16 cellular contexts compared by ENCODE assay signal in the genomic region with DNA sequence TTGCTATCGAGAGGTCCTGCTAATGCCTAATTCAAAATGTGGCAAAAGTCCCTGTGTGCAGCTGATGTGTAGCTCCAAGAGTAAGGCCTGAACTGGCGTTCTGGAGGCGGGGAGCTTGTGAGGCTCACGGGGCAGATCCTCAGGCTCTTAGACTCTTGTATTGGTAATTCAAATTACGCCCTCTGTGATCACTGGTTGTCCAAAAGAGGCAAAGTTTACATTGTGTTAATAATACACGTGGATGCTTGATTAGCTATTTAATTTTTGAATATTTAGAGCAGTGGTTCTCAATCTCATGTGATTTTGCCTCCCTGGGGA. TPM values are rescaled to one million over a fixed set of nuclear protein-coding genes. Genes with fewer than 3 reads are reported as not detected.
DNase-seq lines count a peak whose midpoint lies in the region; ATAC-seq, FAIRE-seq and TF ChIP-seq lines count a peak whose summit lies in the region.
"Had no signal": no experiment of that assay in that cellular context is flagged by ENCODE, and none has a peak within 500 bp of the region (broad histone marks: within the 10 kb centered on the region; RNA-seq: fewer than 3 reads in every experiment).

No MANE protein-coding gene starts in this region.

- no peak for ATAC-seq in GM18505 (IDR thresholded peaks at IDR 0.05; ENCODE audit: unreplicated experiment)

- H4K5ac ChIP-seq in H1 (ENCODE audit: insufficient read length, low read depth, low read length): no peak overlapping the region

- H2BK120ac ChIP-seq in H1 (replicated peaks; ENCODE audit: low read depth, low read length): no peak overlapping the region

- no peak overlapping the region for H3K23ac ChIP-seq in H1 (ENCODE audit: insufficient read length)

- H4K20me1 ChIP-seq in KMS-11 (ENCODE audit: insufficient read depth) (no peaks in the 10 kb centered on the region), H1 (replicated peaks in 1 of 2; ENCODE audit: control insufficient read depth in 1 of 2, insufficient read depth in 2 of 2, low read length in 2 of 2) (no peaks in the 10 kb centered on the region)

- no peak for TF ChIP-seq POLR2A in H1 (IDR thresholded peaks at IDR 0.05; ENCODE audit: control extremely low read depth in 1 of 2, low read depth in 2 of 2, low read length in 2 of 2)
- TF ChIP-seq POLR2A in GM18505 (IDR thresholded peaks at IDR 0.05; ENCODE audit: borderline replicate concordance, extremely low read depth, insufficient read depth, insufficient read length): no peak

- H3K4me3 ChIP-seq in KMS-11 (IDR thresholded peaks at IDR 0.05; ENCODE audit: insufficient read depth, low read depth, low read length) (no peak overlapping the region), H1 (ENCODE audit: extremely low read depth in 1 of 4, insufficient read depth in 2 of 4, low read depth in 3 of 4, low read length in 4 of 4) (no peak overlapping the region)
- H3K4me3 ChIP-seq: esophagus squamous epithelium had no signal

- H2BK20ac ChIP-seq in H1 (ENCODE audit: low read length): no peak overlapping the region

- WGBS in H1 (ENCODE audit: extremely low coverage in 1 of 2, insufficient coverage in 1 of 2, insufficient read length in 1 of 2, insufficient replicate concordance in 2 of 2, low coverage in 1 of 2, low lambda C conversion rate in 2 of 2, missing lambda C conversion rate in 1 of 2), 2 experiments: 87% methylated on average over 6 of the region's 6 CpGs; no CpG with 5 or more reads in 1 of the 2 experiments

- FAIRE-seq in H1 (lab: Jason Lieb, UNC): no peak
- no peak for FAIRE-seq in GM19239 (lab: Jason Lieb, UNC)
- FAIRE-seq: colon had no signal

- TF ChIP-seq RAD21 in H1 (IDR thresholded peaks at IDR 0.05 in 1 of 2, conservative IDR thresholded peaks at IDR 0.05 in 1 of 2; ENCODE audit: low read depth in 2 of 2, low read length in 2 of 2): no peak

- no peak overlapping the region for H3K56ac ChIP-seq in H1 (replicated peaks; ENCODE audit: insufficient read length, low read depth, low read length)

- H3K9me3 ChIP-seq in H1 (ENCODE audit: insufficient read depth in 2 of 2, low read depth in 1 of 2, low read length in 1 of 2): no peaks in the 10 kb centered on the region
- H3K9me3 ChIP-seq: esophagus squamous epithelium had no signal

- H3K27ac ChIP-seq in KMS-11: no peak overlapping the region
- no peak overlapping the region for H3K27ac ChIP-seq in H1 (ENCODE audit: low read depth, low read length)
- H3K27ac ChIP-seq: esophagus squamous epithelium had no signal

- H3K14ac ChIP-seq in H1 (ENCODE audit: insufficient read length): no peak overlapping the region

- no peak overlapping the region for H2BK15ac ChIP-seq in H1 (ENCODE audit: low read length)

- H3K23me2 ChIP-seq in H1 (ENCODE audit: low read depth, low read length): no peaks in the 10 kb centered on the region

- H3K79me1 ChIP-seq in H1 (ENCODE audit: low read depth, low read length): no peaks in the 10 kb centered on the region

- no peak overlapping the region for H2AK5ac ChIP-seq in H1 (ENCODE audit: low read depth, low read length)

- H3K4ac ChIP-seq in H1 (replicated peaks; ENCODE audit: insufficient read length, low read depth, low read length): no peak overlapping the region

- no peak overlapping the region for H4K91ac ChIP-seq in H1 (replicated peaks; ENCODE audit: insufficient read length, low read length)

- no peak overlapping the region for H4K8ac ChIP-seq in H1 (ENCODE audit: extremely low read depth, insufficient read depth, low read length)

- H3K4me1 ChIP-seq in KMS-11 (ENCODE audit: low read depth, poor library complexity, severe bottlenecking): no peaks in the 10 kb centered on the region
- H3K4me1 ChIP-seq in H1 (replicated peaks in 1 of 4; ENCODE audit: control insufficient read depth in 3 of 4, insufficient read depth in 4 of 4, low read length in 3 of 4): peaks cover 0 to 2% (median 2%) of the 10 kb centered on the region in 4 experiments; a peak in 2 of 7 replicates
- H3K4me1 ChIP-seq: esophagus squamous epithelium had no signal

- H3K36me3 ChIP-seq in KMS-11 (ENCODE audit: insufficient read depth): no peaks in the 10 kb centered on the region
- no peaks in the 10 kb centered on the region for H3K36me3 ChIP-seq in H1 (ENCODE audit: control insufficient read depth in 2 of 4, insufficient read depth in 4 of 4, low read length in 3 of 4)
- H3K36me3 ChIP-seq: esophagus squamous epithelium had no signal

- POLR2A ChIA-PET in H1 (lab: Charles Lee; ENCODE audit: partially characterized antibody): interaction anchor here (0.6 to 2.5 kb wide), 5 partner anchors 28 to 79 kb away, joined by 3 to 17 read pairs (median 3); a partner anchor contains a TSS

- no peaks in the 10 kb centered on the region for H3K79me2 ChIP-seq in KMS-11 (ENCODE audit: insufficient read depth, low read depth)
- H3K79me2 ChIP-seq in H1 (ENCODE audit: control insufficient read depth in 1 of 2, insufficient read depth in 2 of 2, low read length in 2 of 2): no peaks in the 10 kb centered on the region

- H2BK12ac ChIP-seq in H1 (ENCODE audit: low read depth, low read length): no peak overlapping the region

- no peak overlapping the region for H3K9ac ChIP-seq in KMS-11
- no peak overlapping the region for H3K9ac ChIP-seq in H1 (replicated peaks in 1 of 4; ENCODE audit: extremely low read depth in 1 of 4, low read depth in 3 of 4, low read length in 3 of 4)

- TF ChIP-seq EP300 in H1 (IDR thresholded peaks at IDR 0.05; ENCODE audit: borderline replicate concordance in 1 of 2, low read depth in 2 of 2, low read length in 2 of 2): no peak

- TF ChIP-seq CTCF in KMS-11 (conservative IDR thresholded peaks at IDR 0.05; ENCODE audit: low read depth, low read length): no peak
- TF ChIP-seq CTCF in H1 (IDR thresholded peaks at IDR 0.05; ENCODE audit: control extremely low read depth in 1 of 3, insufficient read depth in 1 of 3, low read depth in 1 of 3, low read length in 3 of 3): no peak

- no peak overlapping the region for H2BK5ac ChIP-seq in H1 (ENCODE audit: low read depth, low read length)

- H3K4me2 ChIP-seq in KMS-11: no peak overlapping the region
- no peak overlapping the region for H3K4me2 ChIP-seq in H1 (ENCODE audit: insufficient read depth in 1 of 2, low read depth in 2 of 2, low read length in 2 of 2)

- H3K27me3 ChIP-seq in KMS-11 (ENCODE audit: insufficient read depth, low read depth): no peaks in the 10 kb centered on the region
- no peaks in the 10 kb centered on the region for H3K27me3 ChIP-seq in H1 (replicated peaks in 1 of 4; ENCODE audit: control insufficient read depth in 3 of 4, extremely low read depth in 1 of 4, insufficient read depth in 3 of 4, low read length in 3 of 4)
- H3K27me3 ChIP-seq: esophagus squamous epithelium had no signal

- DNase-seq in SK-N-DZ (ENCODE audit: low spot score): peak; percentile 12
- DNase-seq in H1 (ENCODE audit: low read depth in 1 of 2, low spot score in 2 of 2): no peak
- DNase-seq in pons (ENCODE audit: low spot score): peak; percentile 40
- DNase-seq in GM19239 (ENCODE audit: insufficient read length, low spot score): no peak
- DNase-seq in SW 1271 (lab: John Stamatoyannopoulos, UW): no peak
- DNase-seq in stimulated activated CD4-positive, alpha-beta T cell treated with anti-CD3 and anti-CD28 coated beads, Interleukin-12 subunit alpha, Interleukin-12 subunit beta, amount 100 ng/mL, for 4 hours: no peak
- DNase-seq: esophagus squamous epithelium, NCI-H1417 treated with DMSO at 0.1 percent for 48 hours had no signal

- no peak overlapping the region for H3K18ac ChIP-seq in H1 (ENCODE audit: extremely low read depth, low read length)

- H2AFZ ChIP-seq in KMS-11 (ENCODE audit: low read depth): peak overlapping the region; percentile 15; the same call in 1 of the 2 replicates
- H2AFZ ChIP-seq in H1 (ENCODE audit: low read length): 0 out of 2 replicates have a peak overlapping the region, but pooled peaks have one; percentile 48

- CTCF ChIA-PET in H1 (lab: Charles Lee; ENCODE audit: partially characterized antibody): interaction anchor here (0.6 to 5.2 kb wide), 54 partner anchors 8 to 1796 kb away, joined by 3 to 56 read pairs (median 5); a partner anchor contains a TSS

RNA-seq across cellular contexts. Expression of a gene that starts 12.4 kb away (rescaled TPM):
- not detected in 2 replicates for polyA plus RNA-seq in SK-N-DZ (2014; cell fraction: cytosol; rRNA removed)
- not detected in 2 replicates for polyA plus RNA-seq in SK-N-DZ (2014; cell fraction: nucleus; rRNA removed)
- total RNA-seq in H1 (2021; fragmentation: NEBNext Ultra II Directional; extraction: Animal tissue kit (Norgen Biotek cat#: 25700)): not detected in 2 replicates
- polyA plus RNA-seq in H1 (2011; rRNA removed): not detected in 2 replicates
- polyA plus RNA-seq in H1 (2011; cell fraction: cytosol; rRNA removed): not detected
- not detected for polyA plus RNA-seq in H1 (2011; cell fraction: nucleus; rRNA removed)
- not detected in 4 replicates for polyA plus RNA-seq in H1 (2012, experiment 1 of 2)
- not detected for polyA plus RNA-seq in H1 (2012, experiment 2 of 2)
- 0.10 TPM for polyA plus RNA-seq in H1 (2013, experiment 1 of 2)
- not detected for polyA plus RNA-seq in H1 (2013, experiment 2 of 2)
- not detected in 2 replicates for polyA minus RNA-seq in H1 (2011; rRNA and poly(A)+ RNA removed)
- not detected for polyA minus RNA-seq in H1 (2011; cell fraction: cytosol; rRNA and poly(A)+ RNA removed)
- polyA minus RNA-seq in H1 (2011; cell fraction: nucleus; rRNA and poly(A)+ RNA removed): not detected
- total RNA-seq: esophagus squamous epithelium, M059J, mammary epithelial cell, osteocyte, right cardiac atrium had no signal
- polyA plus RNA-seq: BJ, mammary epithelial cell, right cardiac atrium had no signal

RNA-seq across cellular contexts. Expression of a gene that starts 14.0 kb away (rescaled TPM):
- not detected in 2 replicates for polyA plus RNA-seq in SK-N-DZ (2014; cell fraction: cytosol; rRNA removed)
- polyA plus RNA-seq in SK-N-DZ (2014; cell fraction: nucleus; rRNA removed): not detected in 2 replicates
- 1.1 and 1.3 TPM in 2 replicates for total RNA-seq in H1 (2021; fragmentation: NEBNext Ultra II Directional; extraction: Animal tissue kit (Norgen Biotek cat#: 25700))
- 0.41 and 0.97 TPM in 2 replicates for polyA plus RNA-seq in H1 (2011; rRNA removed)
- polyA plus RNA-seq in H1 (2011; cell fraction: cytosol; rRNA removed): 1.0 TPM
- not detected for polyA plus RNA-seq in H1 (2011; cell fraction: nucleus; rRNA removed)
- 0.44 to 0.71 TPM (median 0.47 TPM) in 3 of 4 replicates, not detected in the other for polyA plus RNA-seq in H1 (2012, experiment 1 of 2)
- not detected for polyA plus RNA-seq in H1 (2012, experiment 2 of 2)
- polyA plus RNA-seq in H1 (2013, experiment 1 of 2): 2.0 TPM
- polyA plus RNA-seq in H1 (2013, experiment 2 of 2): 1.3 TPM
- 1.0 TPM in 1 of 2 replicates, not detected in the other for polyA minus RNA-seq in H1 (2011; rRNA and poly(A)+ RNA removed)
- not detected for polyA minus RNA-seq in H1 (2011; cell fraction: cytosol; rRNA and poly(A)+ RNA removed)
- polyA minus RNA-seq in H1 (2011; cell fraction: nucleus; rRNA and poly(A)+ RNA removed): not detected
- total RNA-seq: esophagus squamous epithelium, M059J, mammary epithelial cell, osteocyte, right cardiac atrium had no signal
- polyA plus RNA-seq: BJ, mammary epithelial cell, right cardiac atrium had no signal

RNA-seq across cellular contexts. Expression of a gene that starts 29.8 kb away (rescaled TPM):
- polyA plus RNA-seq in SK-N-DZ (2014; cell fraction: cytosol; rRNA removed): not detected in 2 replicates
- not detected in 2 replicates for polyA plus RNA-seq in SK-N-DZ (2014; cell fraction: nucleus; rRNA removed)
- total RNA-seq in H1 (2021; fragmentation: NEBNext Ultra II Directional; extraction: Animal tissue kit (Norgen Biotek cat#: 25700)): not detected in 2 replicates
- polyA plus RNA-seq in H1 (2011; rRNA removed): 0.30 and 0.38 TPM in 2 replicates
- polyA plus RNA-seq in H1 (2011; cell fraction: cytosol; rRNA removed): 0.21 TPM
- polyA plus RNA-seq in H1 (2011; cell fraction: nucleus; rRNA removed): not detected
- polyA plus RNA-seq in H1 (2012, experiment 1 of 2): 0.33 TPM in 1 of 4 replicates, not detected in the others
- not detected for polyA plus RNA-seq in H1 (2012, experiment 2 of 2)
- 0.22 TPM for polyA plus RNA-seq in H1 (2013, experiment 1 of 2)
- polyA plus RNA-seq in H1 (2013, experiment 2 of 2): 0.77 TPM
- polyA minus RNA-seq in H1 (2011; rRNA and poly(A)+ RNA removed): not detected in 2 replicates
- not detected for polyA minus RNA-seq in H1 (2011; cell fraction: cytosol; rRNA and poly(A)+ RNA removed)
- polyA minus RNA-seq in H1 (2011; cell fraction: nucleus; rRNA and poly(A)+ RNA removed): not detected
- total RNA-seq: esophagus squamous epithelium, M059J, mammary epithelial cell, osteocyte, right cardiac atrium had no signal
- polyA plus RNA-seq: BJ, mammary epithelial cell, right cardiac atrium had no signal

RNA-seq across cellular contexts. Expression of a gene that starts 46.2 kb away (rescaled TPM):
- 6.7 and 17.3 TPM in 2 replicates for polyA plus RNA-seq in SK-N-DZ (2014; cell fraction: cytosol; rRNA removed)
- polyA plus RNA-seq in SK-N-DZ (2014; cell fraction: nucleus; rRNA removed): 14.1 and 15.1 TPM in 2 replicates
- total RNA-seq in H1 (2021; fragmentation: NEBNext Ultra II Directional; extraction: Animal tissue kit (Norgen Biotek cat#: 25700)): not detected in 2 replicates
- not detected in 2 replicates for polyA plus RNA-seq in H1 (2011; rRNA removed)
- not detected for polyA plus RNA-seq in H1 (2011; cell fraction: cytosol; rRNA removed)
- polyA plus RNA-seq in H1 (2011; cell fraction: nucleus; rRNA removed): not detected
- polyA plus RNA-seq in H1 (2012, experiment 1 of 2): not detected in 4 replicates
- polyA plus RNA-seq in H1 (2012, experiment 2 of 2): not detected
- not detected for polyA plus RNA-seq in H1 (2013, experiment 1 of 2)
- not detected for polyA plus RNA-seq in H1 (2013, experiment 2 of 2)
- not detected in 2 replicates for polyA minus RNA-seq in H1 (2011; rRNA and poly(A)+ RNA removed)
- polyA minus RNA-seq in H1 (2011; cell fraction: cytosol; rRNA and poly(A)+ RNA removed): not detected
- polyA minus RNA-seq in H1 (2011; cell fraction: nucleus; rRNA and poly(A)+ RNA removed): not detected
- total RNA-seq: esophagus squamous epithelium, M059J, osteocyte, right cardiac atrium had no signal
- polyA plus RNA-seq: BJ, right cardiac atrium had no signal

RNA-seq across cellular contexts. Expression of a gene that starts 51.5 kb away (rescaled TPM):
- not detected in 2 replicates for polyA plus RNA-seq in SK-N-DZ (2014; cell fraction: cytosol; rRNA removed)
- not detected in 2 replicates for polyA plus RNA-seq in SK-N-DZ (2014; cell fraction: nucleus; rRNA removed)
- total RNA-seq in H1 (2021; fragmentation: NEBNext Ultra II Directional; extraction: Animal tissue kit (Norgen Biotek cat#: 25700)): 0.98 and 2.9 TPM in 2 replicates
- 6.0 and 7.1 TPM in 2 replicates for polyA plus RNA-seq in H1 (2011; rRNA removed)
- polyA plus RNA-seq in H1 (2011; cell fraction: cytosol; rRNA removed): 4.6 TPM
- 11.6 TPM for polyA plus RNA-seq in H1 (2011; cell fraction: nucleus; rRNA removed)
- 3.8 to 8.8 TPM (median 6.2 TPM) in 4 replicates for polyA plus RNA-seq in H1 (2012, experiment 1 of 2)
- 12.4 TPM for polyA plus RNA-seq in H1 (2012, experiment 2 of 2)
- 1.3 TPM for polyA plus RNA-seq in H1 (2013, experiment 1 of 2)
- 1.7 TPM for polyA plus RNA-seq in H1 (2013, experiment 2 of 2)
- polyA minus RNA-seq in H1 (2011; rRNA and poly(A)+ RNA removed): 0.38 and 1.2 TPM in 2 replicates
- polyA minus RNA-seq in H1 (2011; cell fraction: cytosol; rRNA and poly(A)+ RNA removed): not detected
- 1.6 TPM for polyA minus RNA-seq in H1 (2011; cell fraction: nucleus; rRNA and poly(A)+ RNA removed)
- total RNA-seq: esophagus squamous epithelium, M059J, mammary epithelial cell, osteocyte had no signal
- polyA plus RNA-seq: BJ, mammary epithelial cell, right cardiac atrium had no signal

Comparison
In these comparisons a context has a peak if more than half of its experiments do, and no peak if none do; other contexts are left out.
1. DNase-seq: peak in SK-N-DZ (single experiment) and pons (single experiment); none in H1 (0 of 2), GM19239 (single experiment), SW 1271 (0 of 2) and stimulated activated CD4-positive, alpha-beta T cell treated with anti-CD3 and anti-CD28 coated beads, Interleukin-12 subunit alpha, Interleukin-12 subunit beta, amount 100 ng/mL, for 4 hours (single experiment).